Comparison of ENCODE assay signal across 20 cellular contexts in the genomic region with DNA sequence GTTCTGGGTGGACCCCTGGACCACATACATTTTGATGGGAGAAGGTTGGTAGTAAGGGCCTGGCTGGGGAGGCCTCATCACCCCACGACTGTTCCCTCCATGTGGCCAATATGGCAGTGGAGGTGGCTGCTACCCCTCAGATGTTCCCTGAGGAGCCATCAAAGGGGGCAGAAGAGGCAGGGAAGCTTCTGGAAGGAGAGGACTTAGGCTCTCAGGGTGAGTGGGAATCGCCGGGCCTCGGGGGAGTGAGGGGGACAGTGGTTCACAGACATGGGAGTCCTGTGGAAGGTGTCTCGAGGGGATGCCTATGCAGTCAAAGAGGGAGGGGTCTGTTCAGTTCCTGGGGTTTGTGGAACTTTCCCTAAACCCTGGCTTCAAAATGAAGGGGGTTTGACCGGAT. TPM values are rescaled to one million over a fixed set of nuclear protein-coding genes. Genes with fewer than 3 reads are reported as not detected.
"Had no signal": no experiment of that assay in that cellular context is flagged by ENCODE, and none has a peak within 500 bp of the region (broad histone marks: within the 10 kb centered on the region; RNA-seq: fewer than 3 reads in every experiment).

No MANE protein-coding gene starts in this region.

- H3K27ac ChIP-seq: SJCRH30 had no signal

- H3K27me3 ChIP-seq: MG63, SJCRH30 had no signal

- H3K9me3 ChIP-seq: MG63, SJCRH30 had no signal

- H3K36me3 ChIP-seq: MG63, SJCRH30 had no signal

- ATAC-seq: HepG2, SK-N-SH treated with all-trans-retinoic acid at 6 μM for 48 hours had no signal

- H3K4me3 ChIP-seq: MG63, SJCRH30 had no signal

- DNase-seq: IMR-90, Karpas-422, KG1, MG63, NCI-H1092, NCI-H1436 treated with DMSO at 0.1 percent for 48 hours, NCI-H1694, NCI-H187 treated with DMSO at 0.1 percent for 48 hours, NCI-H2029 treated with DMSO at 0.1 percent for 48 hours, NCI-H2171 treated with DMSO at 0.1 percent for 48 hours, NCI-H345, NCI-H446 treated with DMSO at 0.1 percent for 48 hours, NCI-H510A treated with DMSO at 0.1 percent for 48 hours, NCI-H526, RPMI8226, SHP77 treated with DMSO at 0.1 percent for 48 hours, SJCRH30 had no signal

- H3K4me1 ChIP-seq: SJCRH30 had no signal

RNA-seq across cellular contexts. Expression of a gene that starts 32.9 kb away (rescaled TPM):
- total RNA-seq: HepG2, HT1080, IMR-90, SJCRH30 had no signal
- polyA plus RNA-seq: IMR-90 had no signal
